ENCODE assay signal across 1 cellular context in genomic region chr19:34362679-34363069, GRCh38.
A peak's percentile ranks its signal among the peaks of the same experiment; 100 is the strongest.
TF ChIP-seq lines count a peak whose summit lies in the region.

No MANE protein-coding gene starts in this region.

TF ChIP-seq in HepG2, 621 proteins besides CTCF, POLR2A, EP300 and RAD21 (continued from another document and continues in another):
- TF ChIP-seq ZHX2 (IDR thresholded peaks at IDR 0.05; ENCODE audit: low read depth) (no peak), ZHX2 (CRISPR knock-in tag; IDR thresholded peaks at IDR 0.05; ENCODE audit: borderline replicate concordance) (0 out of 2 replicates have a peak, but pooled peaks have one; percentile 39), ZNF792 (CRISPR knock-in tag; IDR thresholded peaks at IDR 0.05) (no peak), SP1 (IDR thresholded peaks at IDR 0.05) (no peak), SP1 (CRISPR knock-in tag; IDR thresholded peaks at IDR 0.05) (no peak), SAFB2 (CRISPR knock-in tag; IDR thresholded peaks at IDR 0.05; ENCODE audit: borderline replicate concordance, low read depth) (no peak), SPEN (CRISPR knock-in tag; IDR thresholded peaks at IDR 0.05; ENCODE audit: low read depth) (no peak), ZMYM4 (CRISPR knock-in tag; IDR thresholded peaks at IDR 0.05) (no peak), ZNF614 (CRISPR knock-in tag; IDR thresholded peaks at IDR 0.05; ENCODE audit: borderline replicate concordance) (0 out of 2 replicates have a peak, but pooled peaks have one; percentile 8), HNRNPK (IDR thresholded peaks at IDR 0.05; ENCODE audit: low read depth, low read length, poor library complexity, severe bottlenecking) (no peak), STAG1 (CRISPR knock-in tag; IDR thresholded peaks at IDR 0.05) (no peak), THAP9 (CRISPR knock-in tag; IDR thresholded peaks at IDR 0.05; ENCODE audit: borderline replicate concordance) (no peak), DMTF1 (CRISPR knock-in tag; IDR thresholded peaks at IDR 0.05) (no peak), ZNF20 (CRISPR knock-in tag; IDR thresholded peaks at IDR 0.05) (no peak), ZNF747 (CRISPR knock-in tag; IDR thresholded peaks at IDR 0.05; ENCODE audit: borderline replicate concordance) (0 out of 2 replicates have a peak, but pooled peaks have one; percentile 9), NFYC (CRISPR knock-in tag; IDR thresholded peaks at IDR 0.05) (no peak), ZNF24 (IDR thresholded peaks at IDR 0.05) (no peak), FOXK2 (IDR thresholded peaks at IDR 0.05) (no peak), ERF (CRISPR knock-in tag; IDR thresholded peaks at IDR 0.05) (0 out of 2 replicates have a peak, but pooled peaks have one; percentile 36), YEATS4 (CRISPR knock-in tag; IDR thresholded peaks at IDR 0.05; ENCODE audit: borderline replicate concordance) (no peak), POGK (CRISPR knock-in tag; conservative IDR thresholded peaks at IDR 0.05) (no peak), ZFP36L2 (CRISPR knock-in tag; IDR thresholded peaks at IDR 0.05) (no peak), ZEB1 (IDR thresholded peaks at IDR 0.05; ENCODE audit: insufficient replicate concordance, low read depth) (no peak), MZF1 (CRISPR knock-in tag; IDR thresholded peaks at IDR 0.05; ENCODE audit: borderline replicate concordance) (no peak), ARNTL (CRISPR knock-in tag; IDR thresholded peaks at IDR 0.05) (peak; percentile 16; the same call in 1 of the 2 replicates), ZNF232 (CRISPR knock-in tag; IDR thresholded peaks at IDR 0.05; ENCODE audit: borderline replicate concordance) (0 out of 2 replicates have a peak, but pooled peaks have one; percentile 36), ZNF414 (CRISPR knock-in tag; IDR thresholded peaks at IDR 0.05) (0 out of 2 replicates have a peak, but pooled peaks have one; percentile 57), ZBTB3 (CRISPR knock-in tag; IDR thresholded peaks at IDR 0.05; ENCODE audit: borderline replicate concordance, low read depth) (no peak), SMAD9 (CRISPR knock-in tag; IDR thresholded peaks at IDR 0.05) (no peak), PRDM10 (CRISPR knock-in tag; IDR thresholded peaks at IDR 0.05; ENCODE audit: low read depth) (no peak), ZNF546 (CRISPR knock-in tag; conservative IDR thresholded peaks at IDR 0.05) (0 out of 2 replicates have a peak, but pooled peaks have one; percentile 55), ARID4A (CRISPR knock-in tag; IDR thresholded peaks at IDR 0.05; ENCODE audit: borderline replicate concordance) (peak; percentile 52; the same call in 1 of the 2 replicates), ATF5 (CRISPR knock-in tag; IDR thresholded peaks at IDR 0.05; ENCODE audit: low read depth) (no peak), ZNF501 (CRISPR knock-in tag; IDR thresholded peaks at IDR 0.05) (peak; percentile 67; the same call in 1 of the 2 replicates)
